1 cellular context compared by ENCODE assay signal in the genomic region with DNA sequence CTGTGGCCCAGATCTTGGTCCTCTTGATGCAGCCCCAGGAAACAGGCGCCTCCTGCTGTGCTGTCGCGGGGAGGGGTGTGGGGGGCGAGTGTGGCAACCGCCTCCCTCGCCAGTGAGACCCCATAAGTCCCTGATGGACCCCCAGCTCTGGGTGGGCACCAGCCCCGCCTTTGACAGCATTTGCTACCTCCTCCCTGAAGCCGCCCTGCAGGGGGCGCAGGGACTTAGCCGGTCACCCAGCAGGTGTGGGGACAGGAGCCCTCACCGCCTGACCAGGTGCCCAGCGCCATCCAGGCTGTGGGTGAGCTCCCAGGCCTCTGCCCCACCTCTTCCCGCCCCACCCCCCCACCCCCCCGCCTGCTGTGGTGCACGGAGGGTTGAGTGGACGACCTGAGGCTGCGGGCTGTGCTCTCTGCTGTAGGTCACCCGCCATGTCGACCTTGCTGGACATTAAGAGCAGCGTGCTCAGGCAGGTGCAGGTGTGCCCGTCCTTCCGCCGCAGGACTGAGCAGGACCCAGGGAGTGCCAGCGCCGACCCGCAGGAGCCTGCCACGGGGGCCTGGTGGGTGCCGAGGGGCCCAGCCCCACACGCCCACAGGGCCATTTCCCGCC.
A peak's percentile ranks its signal among the peaks of the same experiment; 100 is the strongest.
TF ChIP-seq lines count a peak whose summit lies in the region.

No MANE protein-coding gene starts in this region.

TF ChIP-seq in HepG2, 621 proteins besides CTCF, POLR2A, EP300 and RAD21 (continued from another document):
- TF ChIP-seq, protein P1, sequence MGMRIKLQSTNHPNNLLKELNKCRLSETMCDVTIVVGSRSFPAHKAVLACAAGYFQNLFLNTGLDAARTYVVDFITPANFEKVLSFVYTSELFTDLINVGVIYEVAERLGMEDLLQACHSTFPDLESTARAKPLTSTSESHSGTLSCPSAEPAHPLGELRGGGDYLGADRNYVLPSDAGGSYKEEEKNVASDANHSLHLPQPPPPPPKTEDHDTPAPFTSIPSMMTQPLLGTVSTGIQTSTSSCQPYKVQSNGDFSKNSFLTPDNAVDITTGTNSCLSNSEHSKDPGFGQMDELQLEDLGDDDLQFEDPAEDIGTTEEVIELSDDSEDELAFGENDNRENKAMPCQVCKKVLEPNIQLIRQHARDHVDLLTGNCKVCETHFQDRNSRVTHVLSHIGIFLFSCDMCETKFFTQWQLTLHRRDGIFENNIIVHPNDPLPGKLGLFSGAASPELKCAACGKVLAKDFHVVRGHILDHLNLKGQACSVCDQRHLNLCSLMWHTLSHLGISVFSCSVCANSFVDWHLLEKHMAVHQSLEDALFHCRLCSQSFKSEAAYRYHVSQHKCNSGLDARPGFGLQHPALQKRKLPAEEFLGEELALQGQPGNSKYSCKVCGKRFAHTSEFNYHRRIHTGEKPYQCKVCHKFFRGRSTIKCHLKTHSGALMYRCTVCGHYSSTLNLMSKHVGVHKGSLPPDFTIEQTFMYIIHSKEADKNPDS (CRISPR knock-in tag; IDR thresholded peaks at IDR 0.05) = no peak
- TF ChIP-seq ZNF678 (CRISPR knock-in tag; IDR thresholded peaks at IDR 0.05) = no peak
- no peak for TF ChIP-seq THAP11 (CRISPR knock-in tag; IDR thresholded peaks at IDR 0.05)
- TF ChIP-seq HNRNPK (IDR thresholded peaks at IDR 0.05; ENCODE audit: low read depth, low read length, poor library complexity, severe bottlenecking) = peak; percentile 71
- TF ChIP-seq STAG1 (CRISPR knock-in tag; IDR thresholded peaks at IDR 0.05) = peak; percentile 58
- TF ChIP-seq ZNF75D (CRISPR knock-in tag; IDR thresholded peaks at IDR 0.05; ENCODE audit: borderline replicate concordance) = no peak
- TF ChIP-seq SSRP1 (CRISPR knock-in tag; IDR thresholded peaks at IDR 0.05) = no peak
- peak; percentile 75 for TF ChIP-seq ZBTB7B (CRISPR knock-in tag; IDR thresholded peaks at IDR 0.05)
- 0 out of 2 replicates have a peak, but pooled peaks have one; percentile 24 for TF ChIP-seq SAP130 (CRISPR knock-in tag; IDR thresholded peaks at IDR 0.05; ENCODE audit: low read depth)
- no peak for TF ChIP-seq POGZ (CRISPR knock-in tag; IDR thresholded peaks at IDR 0.05)
- TF ChIP-seq SRSF1 (optimal IDR thresholded peaks at IDR 0.05; ENCODE audit: low read depth, low read length) = no peak
- peak; percentile 56 for TF ChIP-seq ZEB1 (IDR thresholded peaks at IDR 0.05; ENCODE audit: insufficient replicate concordance, low read depth)
TF ChIP-seq in HepG2: peak in this region for 12.
